19 cellular contexts compared by ENCODE assay signal in the genomic region with DNA sequence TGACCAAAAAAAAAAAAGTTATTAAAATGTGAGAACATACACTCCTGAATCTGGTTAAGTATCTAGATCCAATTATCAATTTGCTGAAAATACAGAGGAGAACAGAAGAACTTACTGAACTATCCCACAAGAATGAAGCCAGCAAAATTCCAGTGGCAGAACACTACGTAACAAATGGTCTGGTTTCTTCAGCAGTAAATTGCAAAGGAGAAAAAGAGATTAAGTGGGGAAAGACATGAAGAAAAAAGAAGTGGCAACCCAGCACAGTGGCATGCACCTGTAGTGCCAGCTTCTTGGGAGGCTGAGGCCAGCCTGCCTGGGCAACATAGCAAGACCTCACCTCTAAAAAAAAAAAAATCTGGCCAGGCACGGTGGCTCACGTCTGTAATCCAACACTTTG.
DNase-seq lines count a peak whose midpoint lies in the region; ATAC-seq lines count a peak whose summit lies in the region.
"Had no signal": no experiment of that assay in that cellular context is flagged by ENCODE, and none has a peak within 500 bp of the region (broad histone marks: within the 10 kb centered on the region; RNA-seq: fewer than 3 reads in every experiment).

No MANE protein-coding gene starts in this region.

- no peaks in the 10 kb centered on the region for H3K27me3 Mint-ChIP-seq in CD4-positive, CD25-positive, alpha-beta regulatory T cell
- H3K27me3 Mint-ChIP-seq in T-helper 17 cell = no peaks in the 10 kb centered on the region
- H3K27me3 Mint-ChIP-seq: CD4-positive, alpha-beta memory T cell had no signal

- H3K4me1 Mint-ChIP-seq in CD4-positive, CD25-positive, alpha-beta regulatory T cell = no peaks in the 10 kb centered on the region
- H3K4me1 Mint-ChIP-seq in T-helper 17 cell = no peaks in the 10 kb centered on the region
- H3K4me1 Mint-ChIP-seq: CD14-positive monocyte had no signal

- H3K27me3 ChIP-seq in CD4-positive, CD25-positive, alpha-beta regulatory T cell (ENCODE audit: control insufficient read depth, insufficient read depth, low read length) = no peaks in the 10 kb centered on the region
- H3K27me3 ChIP-seq: BE2C; BLaER1 treated with 17β-estradiol and CSF1 and Interleukin-3, amounts not matched to agents 10 nM and 100 nM had no signal

- no peak for DNase-seq in CD4-positive, CD25-positive, alpha-beta regulatory T cell
- DNase-seq in T-helper 17 cell (no peak), posterior vena cava (ENCODE audit: low spot score) (peak; percentile 24), 8988T (no peak), GF-D8 (lab: John Stamatoyannopoulos, UW) (no peak)
- DNase-seq in activated naive CD4-positive, alpha-beta T cell treated with anti-CD3 and anti-CD28 coated beads, Interleukin-2, amount 50 U/mL, for 72 hours (ENCODE audit: low spot score in 2 of 2) = no peak
- DNase-seq: AML-193; BE2C; Calu3; CD4-positive, alpha-beta memory T cell; COR-L47; DMS53; DMS79 treated with DMSO at 0.1 percent for 48 hours; GOT3 had no signal

- no peak for ATAC-seq in CD4-positive, CD25-positive, alpha-beta regulatory T cell (ENCODE audit: low read depth in 2 of 2)
- no peak for ATAC-seq in T-helper 17 cell
- no peak for ATAC-seq in GM21360 (IDR thresholded peaks at IDR 0.05; ENCODE audit: unreplicated experiment)
- no peak for ATAC-seq in activated naive CD4-positive, alpha-beta T cell treated with anti-CD3 and anti-CD28 coated beads, Interleukin-2, amount 50 U/mL, for 72 hours
- ATAC-seq: GM12878 had no signal

- peak overlapping the region in 2 of 3 donors; percentile 1 to 64 for H3K27ac Mint-ChIP-seq in CD4-positive, CD25-positive, alpha-beta regulatory T cell
- H3K27ac Mint-ChIP-seq in T-helper 17 cell = peak overlapping the region; percentile 2
- no peak overlapping the region for H3K27ac Mint-ChIP-seq in activated naive CD4-positive, alpha-beta T cell treated with anti-CD3 and anti-CD28 coated beads, Interleukin-2, amount 50 U/mL, for 72 hours

- intact Hi-C loops in posterior vena cava (cut with DNase I) = no loop called here

- peaks cover 0 to 8% (median 3%) of the 10 kb centered on the region in 7 donors for H3K9me3 Mint-ChIP-seq in CD4-positive, CD25-positive, alpha-beta regulatory T cell
- peaks cover 5 to 9% of the 10 kb centered on the region in 2 donors for H3K9me3 Mint-ChIP-seq in activated naive CD4-positive, alpha-beta T cell treated with anti-CD3 and anti-CD28 coated beads, Interleukin-2, amount 50 U/mL, for 72 hours

- H3K36me3 ChIP-seq in CD4-positive, CD25-positive, alpha-beta regulatory T cell (ENCODE audit: control insufficient read depth, insufficient read depth, low read length) = no peaks in the 10 kb centered on the region
- H3K36me3 ChIP-seq: BE2C, HAP-1 had no signal

- no peak overlapping the region for H3K4me3 Mint-ChIP-seq in CD4-positive, CD25-positive, alpha-beta regulatory T cell
- no peak overlapping the region for H3K4me3 Mint-ChIP-seq in T-helper 17 cell
- H3K4me3 Mint-ChIP-seq: CD14-positive monocyte; CD4-positive, alpha-beta memory T cell had no signal

- H3K36me3 Mint-ChIP-seq in CD4-positive, CD25-positive, alpha-beta regulatory T cell = peaks cover 27% of the 10 kb centered on the region
- H3K36me3 Mint-ChIP-seq in T-helper 17 cell (ENCODE audit: low read depth) = no peaks in the 10 kb centered on the region
- H3K36me3 Mint-ChIP-seq in activated naive CD4-positive, alpha-beta T cell treated with anti-CD3 and anti-CD28 coated beads, Interleukin-2, amount 50 U/mL, for 72 hours = peaks cover 4 to 11% of the 10 kb centered on the region in 2 donors

- no peaks in the 10 kb centered on the region for H3K4me1 ChIP-seq in CD4-positive, CD25-positive, alpha-beta regulatory T cell (ENCODE audit: control insufficient read depth, insufficient read depth, low read length, poor library complexity, severe bottlenecking)
- H3K4me1 ChIP-seq: BE2C; BLaER1 treated with 17β-estradiol and CSF1 and Interleukin-3, amounts not matched to agents 10 nM and 100 nM; HAP-1 had no signal

- H3K4me3 ChIP-seq in CD4-positive, CD25-positive, alpha-beta regulatory T cell (ENCODE audit: low read depth, low read length) = no peak overlapping the region
- H3K4me3 ChIP-seq: BLaER1 treated with 17β-estradiol and CSF1 and Interleukin-3, amounts not matched to agents 10 nM and 100 nM; GM12878; HAP-1 had no signal

- no peak overlapping the region for H3K27ac ChIP-seq in CD4-positive, CD25-positive, alpha-beta regulatory T cell (ENCODE audit: insufficient read depth, low read length, poor library complexity, severe bottlenecking)
- H3K27ac ChIP-seq: BLaER1 treated with 17β-estradiol and CSF1 and Interleukin-3, amounts not matched to agents 10 nM and 100 nM had no signal

- H3K9me3 ChIP-seq in CD4-positive, CD25-positive, alpha-beta regulatory T cell (ENCODE audit: control insufficient read depth in 2 of 2, low read length in 2 of 2) = no peaks in the 10 kb centered on the region
- H3K9me3 ChIP-seq in T-helper 17 cell (ENCODE audit: control insufficient read depth, low read length, poor library complexity, severe bottlenecking) = no peaks in the 10 kb centered on the region
- H3K9me3 ChIP-seq: BE2C, HAP-1 had no signal

Comparison
In these comparisons a context has a peak if more than half of its experiments do, and no peak if none do; other contexts are left out.
1. H3K27ac Mint-ChIP-seq: peak in CD4-positive, CD25-positive, alpha-beta regulatory T cell (2 of 3) and T-helper 17 cell (single experiment); none in activated naive CD4-positive, alpha-beta T cell treated with anti-CD3 and anti-CD28 coated beads, Interleukin-2, amount 50 U/mL, for 72 hours (0 of 2).